In the genomic region with DNA sequence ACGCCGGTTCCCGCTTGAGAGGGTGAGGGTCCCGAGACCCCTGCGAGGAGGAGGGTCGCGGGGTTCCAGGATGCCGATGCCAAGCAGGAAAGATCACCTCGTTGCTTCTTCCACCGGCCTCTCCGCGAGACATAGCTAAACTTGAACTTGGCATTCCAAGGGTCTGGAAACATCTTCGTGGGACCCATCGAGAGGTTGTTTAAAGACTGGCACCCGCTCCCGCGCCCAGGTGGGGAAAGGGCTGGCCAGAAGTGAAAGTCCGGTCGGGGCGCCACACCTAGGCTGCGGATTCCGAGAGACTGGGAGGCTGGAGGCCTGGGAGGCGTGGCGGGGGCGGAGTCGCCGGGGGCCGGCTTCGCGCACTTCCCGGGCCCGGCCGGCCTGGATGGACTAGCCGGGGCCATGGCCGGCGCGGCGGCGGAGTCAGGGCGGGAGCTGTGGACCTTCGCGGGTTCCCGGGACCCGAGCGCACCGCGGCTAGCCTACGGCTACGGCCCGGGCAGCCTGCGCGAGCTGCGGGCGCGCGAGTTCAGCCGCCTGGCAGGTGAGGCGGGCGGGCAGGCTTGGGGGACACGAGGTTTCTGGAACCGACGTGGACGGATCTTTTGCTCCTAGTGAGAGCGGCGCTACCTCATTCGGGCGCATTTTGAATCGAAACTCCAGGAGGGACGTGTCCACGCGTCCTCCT, we compare ENCODE assay signal across 8 cellular contexts. TPM values are rescaled to one million over a fixed set of nuclear protein-coding genes. Genes with fewer than 3 reads are reported as not detected.
DNase-seq lines count a peak whose midpoint lies in the region; ATAC-seq and TF ChIP-seq lines count a peak whose summit lies in the region.

A gene with protein sequence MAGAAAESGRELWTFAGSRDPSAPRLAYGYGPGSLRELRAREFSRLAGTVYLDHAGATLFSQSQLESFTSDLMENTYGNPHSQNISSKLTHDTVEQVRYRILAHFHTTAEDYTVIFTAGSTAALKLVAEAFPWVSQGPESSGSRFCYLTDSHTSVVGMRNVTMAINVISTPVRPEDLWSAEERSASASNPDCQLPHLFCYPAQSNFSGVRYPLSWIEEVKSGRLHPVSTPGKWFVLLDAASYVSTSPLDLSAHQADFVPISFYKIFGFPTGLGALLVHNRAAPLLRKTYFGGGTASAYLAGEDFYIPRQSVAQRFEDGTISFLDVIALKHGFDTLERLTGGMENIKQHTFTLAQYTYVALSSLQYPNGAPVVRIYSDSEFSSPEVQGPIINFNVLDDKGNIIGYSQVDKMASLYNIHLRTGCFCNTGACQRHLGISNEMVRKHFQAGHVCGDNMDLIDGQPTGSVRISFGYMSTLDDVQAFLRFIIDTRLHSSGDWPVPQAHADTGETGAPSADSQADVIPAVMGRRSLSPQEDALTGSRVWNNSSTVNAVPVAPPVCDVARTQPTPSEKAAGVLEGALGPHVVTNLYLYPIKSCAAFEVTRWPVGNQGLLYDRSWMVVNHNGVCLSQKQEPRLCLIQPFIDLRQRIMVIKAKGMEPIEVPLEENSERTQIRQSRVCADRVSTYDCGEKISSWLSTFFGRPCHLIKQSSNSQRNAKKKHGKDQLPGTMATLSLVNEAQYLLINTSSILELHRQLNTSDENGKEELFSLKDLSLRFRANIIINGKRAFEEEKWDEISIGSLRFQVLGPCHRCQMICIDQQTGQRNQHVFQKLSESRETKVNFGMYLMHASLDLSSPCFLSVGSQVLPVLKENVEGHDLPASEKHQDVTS (plus strand): TSS at position 360 of the 688 bp plus-strand sequence. CDS start 43 bp downstream, at position 403.

- no peaks in the 10 kb centered on the region for H3K9me3 Mint-ChIP-seq in neural progenitor cell

- DNase-seq in NCI-H146 (lab: John Stamatoyannopoulos, UW): peak; percentile 56
- no peak for DNase-seq in NCI-H146 treated with DMSO at 0.1 percent for 48 hours (lab: John Stamatoyannopoulos, UW; ENCODE audit: unreplicated experiment)
- peak; percentile 18 for DNase-seq in NOMO-1 treated with dmso at 0.1 percent for 144 hours (lab: John Stamatoyannopoulos, UW; ENCODE audit: unreplicated experiment)
- DNase-seq in activated effector memory CD4-positive, alpha-beta T cell treated with Interleukin-2 at 50 U/mL for 16 hours: peak; percentile 23
- DNase-seq in foreskin melanocyte: peak; percentile 35
- DNase-seq in neural progenitor cell (ENCODE audit: low spot score): peak; percentile 89
- DNase-seq in vagina (ENCODE audit: extremely low spot score in 2 of 2): no peak

- intact Hi-C loops in vagina (cut with DNase I): no loop called here

- H3K4me2 ChIP-seq in neural progenitor cell: peak within 1 kb of the TSS; percentile 96

- H3K9ac ChIP-seq in neural progenitor cell: no peak within 1 kb of the TSS

- peak; percentile 88 for ATAC-seq in HG02852 (IDR thresholded peaks at IDR 0.05; ENCODE audit: unreplicated experiment)

- peaks cover 12% of the 10 kb centered on the region for H3F3A ChIP-seq in neural progenitor cell (ENCODE audit: low read depth)

- H3K4me1 ChIP-seq in neural progenitor cell: peaks cover 6% of the 10 kb centered on the region
- peaks cover 25% of the 10 kb centered on the region for H3K4me1 ChIP-seq in vagina

- TF ChIP-seq POLR2A in vagina (IDR thresholded peaks at IDR 0.05): no peak

- peaks cover 25% of the 10 kb centered on the region for H3K27me3 Mint-ChIP-seq in neural progenitor cell (ENCODE audit: insufficient read depth, low read depth)

- no peaks in the 10 kb centered on the region for H3K36me3 Mint-ChIP-seq in neural progenitor cell

- H3K27me3 ChIP-seq in neural progenitor cell: peaks cover 62% of the 10 kb centered on the region
- no peaks in the 10 kb centered on the region for H3K27me3 ChIP-seq in vagina

- no peaks in the 10 kb centered on the region for H3K9me3 ChIP-seq in neural progenitor cell (ENCODE audit: low read depth)
- no peaks in the 10 kb centered on the region for H3K9me3 ChIP-seq in vagina

- H3K4me3 Mint-ChIP-seq in neural progenitor cell: peak within 1 kb of the TSS; percentile 88

- H3K36me3 ChIP-seq in neural progenitor cell (no peaks in the 10 kb centered on the region), vagina (no peaks in the 10 kb centered on the region)

- no peaks in the 10 kb centered on the region for H3K79me2 ChIP-seq in neural progenitor cell (ENCODE audit: low read depth)

- no peak for TF ChIP-seq CTCF in neural progenitor cell (IDR thresholded peaks at IDR 0.05)
- no peak for TF ChIP-seq CTCF in vagina (IDR thresholded peaks at IDR 0.05)

- peak within 1 kb of the TSS; percentile 97 for H2AFZ ChIP-seq in neural progenitor cell (replicated peaks)

- H3K27ac Mint-ChIP-seq in neural progenitor cell: no peak within 1 kb of the TSS

- peak within 1 kb of the TSS; percentile 56 for H3K4me3 ChIP-seq in neural progenitor cell
- H3K4me3 ChIP-seq in vagina: peak within 1 kb of the TSS; percentile 64 to 67

- H4K20me1 ChIP-seq in neural progenitor cell (ENCODE audit: low read depth): peaks cover 15% of the 10 kb centered on the region

- H3K27ac ChIP-seq in neural progenitor cell: no peak within 1 kb of the TSS
- no peak within 1 kb of the TSS for H3K27ac ChIP-seq in vagina

- H3K4me1 Mint-ChIP-seq in neural progenitor cell: peaks cover 16% of the 10 kb centered on the region

RNA-seq across cellular contexts. Expression of the gene that starts here (rescaled TPM):
- total RNA-seq in neural progenitor cell (ENCODE audit: low replicate concordance): 0.36 and 1.1 TPM in 2 replicates
- total RNA-seq in vagina: 2.2 TPM

Comparison
In these comparisons a context has a peak if more than half of its experiments do, and no peak if none do; other contexts are left out.
1. DNase-seq: peak in NCI-H146 (single experiment), NOMO-1 treated with dmso at 0.1 percent for 144 hours (single experiment), activated effector memory CD4-positive, alpha-beta T cell treated with Interleukin-2 at 50 U/mL for 16 hours (single experiment), foreskin melanocyte (single experiment) and neural progenitor cell (single experiment); none in NCI-H146 treated with DMSO at 0.1 percent for 48 hours (single experiment) and vagina (0 of 2).